ENCODE assay signal across 1 cellular context in the genomic region with DNA sequence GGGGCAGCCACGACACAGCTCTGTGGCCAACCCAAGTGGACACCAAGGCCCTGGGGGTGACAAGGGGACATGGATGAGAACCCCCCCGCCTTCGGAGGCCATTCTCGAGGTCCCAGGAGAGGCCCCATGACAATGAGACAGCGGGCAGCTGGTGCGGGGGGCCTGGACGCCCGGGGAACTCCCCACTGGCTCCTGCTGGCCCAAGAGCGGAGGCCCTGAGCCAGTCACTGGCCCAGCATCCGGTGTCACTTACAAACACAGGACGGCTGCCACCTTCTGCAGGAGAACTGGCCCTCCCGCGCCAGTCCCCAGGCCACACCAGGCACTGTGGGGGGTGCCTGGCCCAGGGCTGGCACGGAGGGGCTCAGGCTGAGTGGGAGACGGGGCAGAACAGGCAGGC.
TF ChIP-seq lines count a peak whose summit lies in the region.

No MANE protein-coding gene starts in this region.

TF ChIP-seq in GM23338, 12 proteins besides CTCF, POLR2A, EP300 and RAD21 (continued from another document):
- TF ChIP-seq ZNF331 (CRISPR knock-in tag; IDR thresholded peaks at IDR 0.05; ENCODE audit: low read depth) (no peak), CREB1 (CRISPR knock-in tag; IDR thresholded peaks at IDR 0.05; ENCODE audit: low read depth) (no peak)
TF ChIP-seq in GM23338: peak in this region for 0.
